ENCODE assay signal across 14 cellular contexts in the genomic region with DNA sequence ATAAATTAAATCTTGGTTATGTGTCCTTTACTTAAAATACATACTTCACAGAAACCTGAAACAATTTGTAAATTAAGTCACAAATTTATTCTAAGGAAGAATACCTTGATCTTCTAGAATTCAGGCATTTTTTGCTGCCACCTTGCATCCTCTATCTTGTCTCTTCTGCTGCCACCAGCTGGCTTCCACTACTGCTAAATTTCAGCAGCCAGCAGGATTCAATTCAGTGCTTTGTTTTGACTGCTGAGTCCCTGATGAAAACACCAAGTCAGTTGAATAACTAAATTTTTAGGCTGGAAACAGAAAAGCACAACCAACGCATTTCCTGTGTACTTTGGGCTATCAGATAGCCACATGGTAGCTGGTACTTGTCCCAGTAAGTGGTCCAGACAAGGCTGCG.
"Had no signal": no experiment of that assay in that cellular context is flagged by ENCODE, and none has a peak within 500 bp of the region (broad histone marks: within the 10 kb centered on the region; RNA-seq: fewer than 3 reads in every experiment).

No MANE protein-coding gene starts in this region.

- H3K4me3 ChIP-seq: transverse colon had no signal

- H3K27me3 ChIP-seq: transverse colon had no signal

- DNase-seq: activated CD4-positive, alpha-beta T cell treated with anti-CD3 and anti-CD28 coated beads, Interleukin-2, amount 10 ng/mL, durations not matched to agents 7 days and 5 days; activated CD4-positive, CD25-positive, alpha-beta regulatory T cell; activated naive CD4-positive, alpha-beta T cell treated with anti-CD3 and anti-CD28 coated beads for 36 hours; activated T-cell treated with anti-CD3 and anti-CD28 coated beads for 4 hours; dermis blood vessel endothelial cell; erythroblast; glutamatergic neuron; left ventricle myocardium superior; nephron progenitor cell; right cardiac atrium; small intestine; T-helper 17 cell; transverse colon had no signal

- H3K27ac ChIP-seq: parathyroid adenoma, transverse colon had no signal

- H3K4me1 ChIP-seq: parathyroid adenoma had no signal

- H3K9me3 ChIP-seq: transverse colon had no signal

- H3K36me3 ChIP-seq: transverse colon had no signal
